17 cellular contexts compared by ENCODE assay signal in the genomic region with DNA sequence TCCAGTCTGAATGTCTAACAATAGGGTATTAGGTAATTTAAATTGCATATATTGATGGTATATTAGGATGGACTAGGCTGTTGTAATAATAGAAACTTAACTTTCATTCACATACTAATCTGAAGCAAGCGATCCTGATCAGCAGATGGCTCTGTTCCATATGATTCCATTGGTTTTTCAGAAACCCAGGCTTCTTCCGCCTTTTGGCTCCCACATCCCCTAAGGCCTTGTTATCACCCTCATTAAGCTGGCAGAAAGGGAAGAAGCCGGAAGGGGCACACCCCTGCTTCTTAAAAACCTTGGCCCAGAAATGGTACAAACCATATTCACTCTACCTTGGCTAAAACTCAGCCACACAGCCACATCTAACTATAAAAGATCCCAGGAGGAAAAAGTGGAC.
A peak's percentile ranks its signal among the peaks of the same experiment; 100 is the strongest.
DNase-seq lines count a peak whose midpoint lies in the region; ATAC-seq and TF ChIP-seq lines count a peak whose summit lies in the region.
"Had no signal": no experiment of that assay in that cellular context is flagged by ENCODE, and none has a peak within 500 bp of the region (broad histone marks: within the 10 kb centered on the region; RNA-seq: fewer than 3 reads in every experiment).

No MANE protein-coding gene starts in this region.

- peak overlapping the region; percentile 82 for H3K27ac ChIP-seq in neural progenitor cell
- H3K27ac ChIP-seq: thyroid gland had no signal

- no peaks in the 10 kb centered on the region for H3K27me3 Mint-ChIP-seq in dendritic cell treated with granulocyte-macrophage colony-stimulating factor and Interleukin-4, amounts not matched to agents 40 ng/mL and 50 ng/mL, for 4 days
- H3K27me3 Mint-ChIP-seq in neural progenitor cell (ENCODE audit: insufficient read depth, low read depth): no peaks in the 10 kb centered on the region
- H3K27me3 Mint-ChIP-seq in activated T-cell treated with anti-CD3 and anti-CD28 coated beads, Interleukin-2, amount 50 U/mL, for 72 hours (ENCODE audit: low read depth): no peaks in the 10 kb centered on the region

- no peaks in the 10 kb centered on the region for H3K9me3 ChIP-seq in neural progenitor cell (ENCODE audit: low read depth)
- H3K9me3 ChIP-seq: thyroid gland had no signal

- intact Hi-C loops in dendritic cell treated with granulocyte-macrophage colony-stimulating factor and Interleukin-4, amounts not matched to agents 40 ng/mL and 50 ng/mL, for 4 days (cut with micrococcal nuclease): no loop called here

- H3K9me3 Mint-ChIP-seq in dendritic cell treated with granulocyte-macrophage colony-stimulating factor and Interleukin-4, amounts not matched to agents 40 ng/mL and 50 ng/mL, for 4 days: no peaks in the 10 kb centered on the region
- H3K9me3 Mint-ChIP-seq in neural progenitor cell: peaks cover 3% of the 10 kb centered on the region
- H3K9me3 Mint-ChIP-seq in activated T-cell treated with anti-CD3 and anti-CD28 coated beads, Interleukin-2, amount 50 U/mL, for 72 hours: no peaks in the 10 kb centered on the region
- H3K9me3 Mint-ChIP-seq: activated naive CD4-positive, alpha-beta T cell treated with anti-CD3 and anti-CD28 coated beads, Interleukin-2, amount 50 U/mL, for 72 hours; CD8-positive, alpha-beta T cell; neural crest cell; stimulated activated effector memory CD8-positive, alpha-beta T cell treated with anti-CD3 and anti-CD28 coated beads, Interleukin-12 subunit alpha, Interleukin-12 subunit beta, amount 100 ng/mL, for 72 hours; T-helper 1 cell treated with Interleukin-12 subunit alpha and Interleukin-12 subunit beta and Interleukin-4 antibody, amounts not matched to agents 30 μg/mL and 1 μg/mL, for 36 hours had no signal

- no peak overlapping the region for H2AFZ ChIP-seq in neural progenitor cell (replicated peaks)

- no peak for ATAC-seq in HG03039 (IDR thresholded peaks at IDR 0.05; ENCODE audit: unreplicated experiment)
- no peak for ATAC-seq in activated T-cell treated with anti-CD3 and anti-CD28 coated beads, Interleukin-2, amount 50 U/mL, for 72 hours (replicated peaks in 1 of 2)
- ATAC-seq: activated CD4-positive, CD25-positive, alpha-beta regulatory T cell treated with anti-CD3 and anti-CD28 coated beads, Interleukin-2, amount 50 U/mL, for 24 hours; activated naive CD4-positive, alpha-beta T cell treated with anti-CD3 and anti-CD28 coated beads, Interleukin-2, amount 50 U/mL, for 72 hours; CD8-positive, alpha-beta T cell; stimulated activated effector memory CD8-positive, alpha-beta T cell treated with anti-CD3 and anti-CD28 coated beads, Interleukin-12 subunit alpha, Interleukin-12 subunit beta, amount 100 ng/mL, for 72 hours had no signal

- H3K36me3 Mint-ChIP-seq in dendritic cell treated with granulocyte-macrophage colony-stimulating factor and Interleukin-4, amounts not matched to agents 40 ng/mL and 50 ng/mL, for 4 days (ENCODE audit: low read depth): no peaks in the 10 kb centered on the region
- no peaks in the 10 kb centered on the region for H3K36me3 Mint-ChIP-seq in neural progenitor cell
- no peaks in the 10 kb centered on the region for H3K36me3 Mint-ChIP-seq in activated T-cell treated with anti-CD3 and anti-CD28 coated beads, Interleukin-2, amount 50 U/mL, for 72 hours (ENCODE audit: insufficient read depth in 2 of 2)
- H3K36me3 Mint-ChIP-seq: activated naive CD4-positive, alpha-beta T cell treated with anti-CD3 and anti-CD28 coated beads, Interleukin-2, amount 50 U/mL, for 72 hours; CD8-positive, alpha-beta T cell; stimulated activated effector memory CD8-positive, alpha-beta T cell treated with anti-CD3 and anti-CD28 coated beads, Interleukin-12 subunit alpha, Interleukin-12 subunit beta, amount 100 ng/mL, for 72 hours had no signal

- TF ChIP-seq CTCF in neural progenitor cell (IDR thresholded peaks at IDR 0.05): no peak

- peak overlapping the region; percentile 18 for H3K27ac Mint-ChIP-seq in dendritic cell treated with granulocyte-macrophage colony-stimulating factor and Interleukin-4, amounts not matched to agents 40 ng/mL and 50 ng/mL, for 4 days
- H3K27ac Mint-ChIP-seq in neural progenitor cell: no peak overlapping the region
- H3K27ac Mint-ChIP-seq in activated T-cell treated with anti-CD3 and anti-CD28 coated beads, Interleukin-2, amount 50 U/mL, for 72 hours: no peak overlapping the region
- H3K27ac Mint-ChIP-seq: activated naive CD4-positive, alpha-beta T cell treated with anti-CD3 and anti-CD28 coated beads, Interleukin-2, amount 50 U/mL, for 72 hours; CD8-positive, alpha-beta T cell; stimulated activated effector memory CD8-positive, alpha-beta T cell treated with anti-CD3 and anti-CD28 coated beads, Interleukin-12 subunit alpha, Interleukin-12 subunit beta, amount 100 ng/mL, for 72 hours; T-helper 1 cell treated with Interleukin-12 subunit alpha and Interleukin-12 subunit beta and Interleukin-4 antibody, amounts not matched to agents 30 μg/mL and 1 μg/mL, for 36 hours had no signal

- H3K4me3 Mint-ChIP-seq in dendritic cell treated with granulocyte-macrophage colony-stimulating factor and Interleukin-4, amounts not matched to agents 40 ng/mL and 50 ng/mL, for 4 days: no peak overlapping the region
- peak overlapping the region; percentile 36 for H3K4me3 Mint-ChIP-seq in neural progenitor cell
- H3K4me3 Mint-ChIP-seq in activated T-cell treated with anti-CD3 and anti-CD28 coated beads, Interleukin-2, amount 50 U/mL, for 72 hours: no peak overlapping the region
- H3K4me3 Mint-ChIP-seq: CD8-positive, alpha-beta T cell; neural crest cell; stimulated activated effector memory CD8-positive, alpha-beta T cell treated with anti-CD3 and anti-CD28 coated beads, Interleukin-12 subunit alpha, Interleukin-12 subunit beta, amount 100 ng/mL, for 72 hours; T-helper 1 cell treated with Interleukin-12 subunit alpha and Interleukin-12 subunit beta and Interleukin-4 antibody, amounts not matched to agents 30 μg/mL and 1 μg/mL, for 36 hours had no signal

- H3K4me2 ChIP-seq in neural progenitor cell: peak overlapping the region; percentile 60

- H4K20me1 ChIP-seq in neural progenitor cell (ENCODE audit: low read depth): no peaks in the 10 kb centered on the region

- no peak overlapping the region for H3K9ac ChIP-seq in neural progenitor cell

- H3K4me3 ChIP-seq in neural progenitor cell: no peak overlapping the region
- H3K4me3 ChIP-seq: thyroid gland had no signal

- DNase-seq in AG20443 (ENCODE audit: low spot score): peak; percentile 25
- DNase-seq in NCI-H69 (lab: John Stamatoyannopoulos, UW): peak; percentile 84
- DNase-seq in neural progenitor cell (ENCODE audit: low spot score): peak; percentile 40
- DNase-seq in NCI-H1694 (lab: John Stamatoyannopoulos, UW): no peak
- no peak for DNase-seq in NCI-H1417 treated with DMSO at 0.1 percent for 48 hours (lab: John Stamatoyannopoulos, UW)
- DNase-seq in activated T-cell treated with anti-CD3 and anti-CD28 coated beads, Interleukin-2, amount 50 U/mL, for 72 hours: no peak
- DNase-seq: CD8-positive, alpha-beta T cell; MM.1S; SHP77 treated with DMSO at 0.1 percent for 48 hours had no signal

- no peaks in the 10 kb centered on the region for H3K27me3 ChIP-seq in neural progenitor cell
- H3K27me3 ChIP-seq: thyroid gland had no signal

- no peaks in the 10 kb centered on the region for H3K36me3 ChIP-seq in neural progenitor cell
- H3K36me3 ChIP-seq: thyroid gland had no signal

- H3K79me2 ChIP-seq in neural progenitor cell (ENCODE audit: low read depth): no peaks in the 10 kb centered on the region

- H3K4me1 Mint-ChIP-seq in dendritic cell treated with granulocyte-macrophage colony-stimulating factor and Interleukin-4, amounts not matched to agents 40 ng/mL and 50 ng/mL, for 4 days (ENCODE audit: low read depth): peaks cover 22% of the 10 kb centered on the region
- peaks cover 16% of the 10 kb centered on the region for H3K4me1 Mint-ChIP-seq in neural progenitor cell
- H3K4me1 Mint-ChIP-seq in activated T-cell treated with anti-CD3 and anti-CD28 coated beads, Interleukin-2, amount 50 U/mL, for 72 hours (ENCODE audit: low read depth): no peaks in the 10 kb centered on the region

- peaks cover 27% of the 10 kb centered on the region for H3F3A ChIP-seq in neural progenitor cell (ENCODE audit: low read depth)

- H3K4me1 ChIP-seq in neural progenitor cell: peaks cover 29% of the 10 kb centered on the region

Comparison
In these comparisons a context has a peak if more than half of its experiments do, and no peak if none do; other contexts are left out.
1. DNase-seq: peak in AG20443 (single experiment), NCI-H69 (single experiment) and neural progenitor cell (single experiment); none in NCI-H1694 (single experiment), NCI-H1417 treated with DMSO at 0.1 percent for 48 hours (single experiment) and activated T-cell treated with anti-CD3 and anti-CD28 coated beads, Interleukin-2, amount 50 U/mL, for 72 hours (0 of 2).